ENCODE assay signal across 1 cellular context in the genomic region with DNA sequence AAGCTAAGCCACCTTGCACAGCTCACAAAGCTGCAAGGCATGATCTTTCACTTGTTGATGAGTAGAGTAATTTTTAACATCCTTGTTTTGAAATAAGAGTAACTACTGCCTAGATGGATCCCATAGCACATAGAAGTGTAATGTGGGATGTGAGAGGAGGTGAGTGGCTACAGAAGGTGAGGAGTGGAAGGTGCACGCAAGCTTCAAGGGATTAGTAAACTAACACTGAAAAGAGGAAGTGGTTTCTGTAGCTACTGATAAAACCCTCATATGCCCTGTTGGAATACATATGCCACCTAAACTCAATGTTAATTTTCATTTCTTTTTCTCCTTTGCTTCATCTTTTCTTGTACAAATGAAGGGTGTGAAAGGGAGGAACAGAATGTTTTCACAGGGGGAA.
TF ChIP-seq lines count a peak whose summit lies in the region.

No MANE protein-coding gene starts in this region.

TF ChIP-seq in K562, 482 proteins besides CTCF, POLR2A, EP300 and RAD21 (continued from another document and continues in another):
- TF ChIP-seq, protein P1, sequence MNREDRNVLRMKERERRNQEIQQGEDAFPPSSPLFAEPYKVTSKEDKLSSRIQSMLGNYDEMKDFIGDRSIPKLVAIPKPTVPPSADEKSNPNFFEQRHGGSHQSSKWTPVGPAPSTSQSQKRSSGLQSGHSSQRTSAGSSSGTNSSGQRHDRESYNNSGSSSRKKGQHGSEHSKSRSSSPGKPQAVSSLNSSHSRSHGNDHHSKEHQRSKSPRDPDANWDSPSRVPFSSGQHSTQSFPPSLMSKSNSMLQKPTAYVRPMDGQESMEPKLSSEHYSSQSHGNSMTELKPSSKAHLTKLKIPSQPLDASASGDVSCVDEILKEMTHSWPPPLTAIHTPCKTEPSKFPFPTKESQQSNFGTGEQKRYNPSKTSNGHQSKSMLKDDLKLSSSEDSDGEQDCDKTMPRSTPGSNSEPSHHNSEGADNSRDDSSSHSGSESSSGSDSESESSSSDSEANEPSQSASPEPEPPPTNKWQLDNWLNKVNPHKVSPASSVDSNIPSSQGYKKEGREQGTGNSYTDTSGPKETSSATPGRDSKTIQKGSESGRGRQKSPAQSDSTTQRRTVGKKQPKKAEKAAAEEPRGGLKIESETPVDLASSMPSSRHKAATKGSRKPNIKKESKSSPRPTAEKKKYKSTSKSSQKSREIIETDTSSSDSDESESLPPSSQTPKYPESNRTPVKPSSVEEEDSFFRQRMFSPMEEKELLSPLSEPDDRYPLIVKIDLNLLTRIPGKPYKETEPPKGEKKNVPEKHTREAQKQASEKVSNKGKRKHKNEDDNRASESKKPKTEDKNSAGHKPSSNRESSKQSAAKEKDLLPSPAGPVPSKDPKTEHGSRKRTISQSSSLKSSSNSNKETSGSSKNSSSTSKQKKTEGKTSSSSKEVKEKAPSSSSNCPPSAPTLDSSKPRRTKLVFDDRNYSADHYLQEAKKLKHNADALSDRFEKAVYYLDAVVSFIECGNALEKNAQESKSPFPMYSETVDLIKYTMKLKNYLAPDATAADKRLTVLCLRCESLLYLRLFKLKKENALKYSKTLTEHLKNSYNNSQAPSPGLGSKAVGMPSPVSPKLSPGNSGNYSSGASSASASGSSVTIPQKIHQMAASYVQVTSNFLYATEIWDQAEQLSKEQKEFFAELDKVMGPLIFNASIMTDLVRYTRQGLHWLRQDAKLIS (CRISPR knock-in tag; IDR thresholded peaks at IDR 0.05), result no peak
- TF ChIP-seq OTX1 (CRISPR knock-in tag; IDR thresholded peaks at IDR 0.05) (no peak), ZNF143 (CRISPR knock-in tag; IDR thresholded peaks at IDR 0.05) (no peak), CC2D1A (IDR thresholded peaks at IDR 0.05) (0 out of 2 replicates have a peak, but pooled peaks have one; percentile 49), LARP7 (IDR thresholded peaks at IDR 0.05) (no peak), CTBP1 (IDR thresholded peaks at IDR 0.05; ENCODE audit: borderline replicate concordance) (peak; percentile 78; the same call in 1 of the 2 replicates), NR4A1 (CRISPR knock-in tag; IDR thresholded peaks at IDR 0.05) (no peak), NR4A1 (tag; IDR thresholded peaks at IDR 0.05) (no peak), ARID1B (IDR thresholded peaks at IDR 0.05) (peak; percentile 83), CBFB (CRISPR knock-in tag; IDR thresholded peaks at IDR 0.05) (no peak), ZFPM2 (CRISPR knock-in tag; IDR thresholded peaks at IDR 0.05) (no peak), EP400 (IDR thresholded peaks at IDR 0.05) (no peak), ASH1L (IDR thresholded peaks at IDR 0.05; ENCODE audit: borderline replicate concordance, low read depth, partially characterized antibody) (no peak), ZNF408 (CRISPR knock-in tag; IDR thresholded peaks at IDR 0.05; ENCODE audit: low read depth) (no peak), RBM17 (IDR thresholded peaks at IDR 0.05; ENCODE audit: borderline replicate concordance, low read depth, low read length) (no peak), SLC30A9 (CRISPR knock-in tag; IDR thresholded peaks at IDR 0.05) (no peak), MTF1 (CRISPR knock-in tag; IDR thresholded peaks at IDR 0.05; ENCODE audit: borderline replicate concordance) (no peak), SMARCA4 (IDR thresholded peaks at IDR 0.05) (peak; percentile 92), NONO (IDR thresholded peaks at IDR 0.05; ENCODE audit: low read depth in 2 of 2, low read length in 1 of 2) (no peak), CBX5 (IDR thresholded peaks at IDR 0.05; ENCODE audit: borderline replicate concordance, low read depth) (no peak), SREBF1 (IDR thresholded peaks at IDR 0.05; ENCODE audit: borderline replicate concordance, low read depth, low read length) (no peak), TGIF2 (CRISPR knock-in tag; IDR thresholded peaks at IDR 0.05) (no peak), HDAC2 (IDR thresholded peaks at IDR 0.05) (peak; percentile 68; the same call in 1 of the 2 replicates), KHSRP (IDR thresholded peaks at IDR 0.05) (no peak), CBX2 (IDR thresholded peaks at IDR 0.05; ENCODE audit: insufficient read depth, low read length, poor library complexity, severe bottlenecking) (no peak)
- TF ChIP-seq, protein P2, sequence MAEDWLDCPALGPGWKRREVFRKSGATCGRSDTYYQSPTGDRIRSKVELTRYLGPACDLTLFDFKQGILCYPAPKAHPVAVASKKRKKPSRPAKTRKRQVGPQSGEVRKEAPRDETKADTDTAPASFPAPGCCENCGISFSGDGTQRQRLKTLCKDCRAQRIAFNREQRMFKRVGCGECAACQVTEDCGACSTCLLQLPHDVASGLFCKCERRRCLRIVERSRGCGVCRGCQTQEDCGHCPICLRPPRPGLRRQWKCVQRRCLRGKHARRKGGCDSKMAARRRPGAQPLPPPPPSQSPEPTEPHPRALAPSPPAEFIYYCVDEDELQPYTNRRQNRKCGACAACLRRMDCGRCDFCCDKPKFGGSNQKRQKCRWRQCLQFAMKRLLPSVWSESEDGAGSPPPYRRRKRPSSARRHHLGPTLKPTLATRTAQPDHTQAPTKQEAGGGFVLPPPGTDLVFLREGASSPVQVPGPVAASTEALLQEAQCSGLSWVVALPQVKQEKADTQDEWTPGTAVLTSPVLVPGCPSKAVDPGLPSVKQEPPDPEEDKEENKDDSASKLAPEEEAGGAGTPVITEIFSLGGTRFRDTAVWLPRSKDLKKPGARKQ (CRISPR knock-in tag; IDR thresholded peaks at IDR 0.05), result no peak
- TF ChIP-seq, protein P3, sequence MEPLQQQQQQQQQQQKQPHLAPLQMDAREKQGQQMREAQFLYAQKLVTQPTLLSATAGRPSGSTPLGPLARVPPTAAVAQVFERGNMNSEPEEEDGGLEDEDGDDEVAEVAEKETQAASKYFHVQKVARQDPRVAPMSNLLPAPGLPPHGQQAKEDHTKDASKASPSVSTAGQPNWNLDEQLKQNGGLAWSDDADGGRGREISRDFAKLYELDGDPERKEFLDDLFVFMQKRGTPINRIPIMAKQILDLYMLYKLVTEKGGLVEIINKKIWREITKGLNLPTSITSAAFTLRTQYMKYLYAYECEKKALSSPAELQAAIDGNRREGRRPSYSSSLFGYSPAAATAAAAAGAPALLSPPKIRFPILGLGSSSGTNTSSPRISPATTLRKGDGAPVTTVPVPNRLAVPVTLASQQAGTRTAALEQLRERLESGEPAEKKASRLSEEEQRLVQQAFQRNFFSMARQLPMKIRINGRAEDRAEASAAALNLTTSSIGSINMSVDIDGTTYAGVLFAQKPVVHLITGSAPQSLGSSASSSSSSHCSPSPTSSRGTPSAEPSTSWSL (CRISPR knock-in tag; IDR thresholded peaks at IDR 0.05; ENCODE audit: borderline replicate concordance), result no peak
- TF ChIP-seq, protein P4, sequence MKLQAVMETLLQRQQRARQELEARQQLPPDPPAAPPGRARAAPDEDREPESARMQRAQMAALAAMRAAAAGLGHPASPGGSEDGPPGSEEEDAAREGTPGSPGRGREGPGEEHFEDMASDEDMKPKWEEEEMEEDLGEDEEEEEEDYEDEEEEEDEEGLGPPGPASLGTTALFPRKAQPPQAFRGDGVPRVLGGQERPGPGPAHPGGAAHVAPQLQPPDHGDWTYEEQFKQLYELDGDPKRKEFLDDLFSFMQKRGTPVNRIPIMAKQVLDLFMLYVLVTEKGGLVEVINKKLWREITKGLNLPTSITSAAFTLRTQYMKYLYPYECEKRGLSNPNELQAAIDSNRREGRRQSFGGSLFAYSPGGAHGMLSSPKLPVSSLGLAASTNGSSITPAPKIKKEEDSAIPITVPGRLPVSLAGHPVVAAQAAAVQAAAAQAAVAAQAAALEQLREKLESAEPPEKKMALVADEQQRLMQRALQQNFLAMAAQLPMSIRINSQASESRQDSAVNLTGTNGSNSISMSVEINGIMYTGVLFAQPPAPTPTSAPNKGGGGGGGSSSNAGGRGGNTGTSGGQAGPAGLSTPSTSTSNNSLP (IDR thresholded peaks at IDR 0.05; ENCODE audit: borderline replicate concordance, low read depth, low read length), result 0 out of 2 replicates have a peak, but pooled peaks have one; percentile 37
- TF ChIP-seq, protein P5, sequence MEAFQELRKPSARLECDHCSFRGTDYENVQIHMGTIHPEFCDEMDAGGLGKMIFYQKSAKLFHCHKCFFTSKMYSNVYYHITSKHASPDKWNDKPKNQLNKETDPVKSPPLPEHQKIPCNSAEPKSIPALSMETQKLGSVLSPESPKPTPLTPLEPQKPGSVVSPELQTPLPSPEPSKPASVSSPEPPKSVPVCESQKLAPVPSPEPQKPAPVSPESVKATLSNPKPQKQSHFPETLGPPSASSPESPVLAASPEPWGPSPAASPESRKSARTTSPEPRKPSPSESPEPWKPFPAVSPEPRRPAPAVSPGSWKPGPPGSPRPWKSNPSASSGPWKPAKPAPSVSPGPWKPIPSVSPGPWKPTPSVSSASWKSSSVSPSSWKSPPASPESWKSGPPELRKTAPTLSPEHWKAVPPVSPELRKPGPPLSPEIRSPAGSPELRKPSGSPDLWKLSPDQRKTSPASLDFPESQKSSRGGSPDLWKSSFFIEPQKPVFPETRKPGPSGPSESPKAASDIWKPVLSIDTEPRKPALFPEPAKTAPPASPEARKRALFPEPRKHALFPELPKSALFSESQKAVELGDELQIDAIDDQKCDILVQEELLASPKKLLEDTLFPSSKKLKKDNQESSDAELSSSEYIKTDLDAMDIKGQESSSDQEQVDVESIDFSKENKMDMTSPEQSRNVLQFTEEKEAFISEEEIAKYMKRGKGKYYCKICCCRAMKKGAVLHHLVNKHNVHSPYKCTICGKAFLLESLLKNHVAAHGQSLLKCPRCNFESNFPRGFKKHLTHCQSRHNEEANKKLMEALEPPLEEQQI (IDR thresholded peaks at IDR 0.05), result peak; percentile 80
- TF ChIP-seq, protein P6, sequence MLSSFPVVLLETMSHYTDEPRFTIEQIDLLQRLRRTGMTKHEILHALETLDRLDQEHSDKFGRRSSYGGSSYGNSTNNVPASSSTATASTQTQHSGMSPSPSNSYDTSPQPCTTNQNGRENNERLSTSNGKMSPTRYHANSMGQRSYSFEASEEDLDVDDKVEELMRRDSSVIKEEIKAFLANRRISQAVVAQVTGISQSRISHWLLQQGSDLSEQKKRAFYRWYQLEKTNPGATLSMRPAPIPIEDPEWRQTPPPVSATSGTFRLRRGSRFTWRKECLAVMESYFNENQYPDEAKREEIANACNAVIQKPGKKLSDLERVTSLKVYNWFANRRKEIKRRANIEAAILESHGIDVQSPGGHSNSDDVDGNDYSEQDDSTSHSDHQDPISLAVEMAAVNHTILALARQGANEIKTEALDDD (IDR thresholded peaks at IDR 0.05), result peak; percentile 65
- TF ChIP-seq, protein P7, sequence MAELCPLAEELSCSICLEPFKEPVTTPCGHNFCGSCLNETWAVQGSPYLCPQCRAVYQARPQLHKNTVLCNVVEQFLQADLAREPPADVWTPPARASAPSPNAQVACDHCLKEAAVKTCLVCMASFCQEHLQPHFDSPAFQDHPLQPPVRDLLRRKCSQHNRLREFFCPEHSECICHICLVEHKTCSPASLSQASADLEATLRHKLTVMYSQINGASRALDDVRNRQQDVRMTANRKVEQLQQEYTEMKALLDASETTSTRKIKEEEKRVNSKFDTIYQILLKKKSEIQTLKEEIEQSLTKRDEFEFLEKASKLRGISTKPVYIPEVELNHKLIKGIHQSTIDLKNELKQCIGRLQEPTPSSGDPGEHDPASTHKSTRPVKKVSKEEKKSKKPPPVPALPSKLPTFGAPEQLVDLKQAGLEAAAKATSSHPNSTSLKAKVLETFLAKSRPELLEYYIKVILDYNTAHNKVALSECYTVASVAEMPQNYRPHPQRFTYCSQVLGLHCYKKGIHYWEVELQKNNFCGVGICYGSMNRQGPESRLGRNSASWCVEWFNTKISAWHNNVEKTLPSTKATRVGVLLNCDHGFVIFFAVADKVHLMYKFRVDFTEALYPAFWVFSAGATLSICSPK (IDR thresholded peaks at IDR 0.05; ENCODE audit: borderline replicate concordance), result no peak
- TF ChIP-seq, protein P8, sequence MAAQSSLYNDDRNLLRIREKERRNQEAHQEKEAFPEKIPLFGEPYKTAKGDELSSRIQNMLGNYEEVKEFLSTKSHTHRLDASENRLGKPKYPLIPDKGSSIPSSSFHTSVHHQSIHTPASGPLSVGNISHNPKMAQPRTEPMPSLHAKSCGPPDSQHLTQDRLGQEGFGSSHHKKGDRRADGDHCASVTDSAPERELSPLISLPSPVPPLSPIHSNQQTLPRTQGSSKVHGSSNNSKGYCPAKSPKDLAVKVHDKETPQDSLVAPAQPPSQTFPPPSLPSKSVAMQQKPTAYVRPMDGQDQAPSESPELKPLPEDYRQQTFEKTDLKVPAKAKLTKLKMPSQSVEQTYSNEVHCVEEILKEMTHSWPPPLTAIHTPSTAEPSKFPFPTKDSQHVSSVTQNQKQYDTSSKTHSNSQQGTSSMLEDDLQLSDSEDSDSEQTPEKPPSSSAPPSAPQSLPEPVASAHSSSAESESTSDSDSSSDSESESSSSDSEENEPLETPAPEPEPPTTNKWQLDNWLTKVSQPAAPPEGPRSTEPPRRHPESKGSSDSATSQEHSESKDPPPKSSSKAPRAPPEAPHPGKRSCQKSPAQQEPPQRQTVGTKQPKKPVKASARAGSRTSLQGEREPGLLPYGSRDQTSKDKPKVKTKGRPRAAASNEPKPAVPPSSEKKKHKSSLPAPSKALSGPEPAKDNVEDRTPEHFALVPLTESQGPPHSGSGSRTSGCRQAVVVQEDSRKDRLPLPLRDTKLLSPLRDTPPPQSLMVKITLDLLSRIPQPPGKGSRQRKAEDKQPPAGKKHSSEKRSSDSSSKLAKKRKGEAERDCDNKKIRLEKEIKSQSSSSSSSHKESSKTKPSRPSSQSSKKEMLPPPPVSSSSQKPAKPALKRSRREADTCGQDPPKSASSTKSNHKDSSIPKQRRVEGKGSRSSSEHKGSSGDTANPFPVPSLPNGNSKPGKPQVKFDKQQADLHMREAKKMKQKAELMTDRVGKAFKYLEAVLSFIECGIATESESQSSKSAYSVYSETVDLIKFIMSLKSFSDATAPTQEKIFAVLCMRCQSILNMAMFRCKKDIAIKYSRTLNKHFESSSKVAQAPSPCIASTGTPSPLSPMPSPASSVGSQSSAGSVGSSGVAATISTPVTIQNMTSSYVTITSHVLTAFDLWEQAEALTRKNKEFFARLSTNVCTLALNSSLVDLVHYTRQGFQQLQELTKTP (IDR thresholded peaks at IDR 0.05; ENCODE audit: low read depth in 1 of 2, partially characterized antibody in 2 of 2), result peak in 1 of 2 experiments; percentile 19
- TF ChIP-seq, protein P9, sequence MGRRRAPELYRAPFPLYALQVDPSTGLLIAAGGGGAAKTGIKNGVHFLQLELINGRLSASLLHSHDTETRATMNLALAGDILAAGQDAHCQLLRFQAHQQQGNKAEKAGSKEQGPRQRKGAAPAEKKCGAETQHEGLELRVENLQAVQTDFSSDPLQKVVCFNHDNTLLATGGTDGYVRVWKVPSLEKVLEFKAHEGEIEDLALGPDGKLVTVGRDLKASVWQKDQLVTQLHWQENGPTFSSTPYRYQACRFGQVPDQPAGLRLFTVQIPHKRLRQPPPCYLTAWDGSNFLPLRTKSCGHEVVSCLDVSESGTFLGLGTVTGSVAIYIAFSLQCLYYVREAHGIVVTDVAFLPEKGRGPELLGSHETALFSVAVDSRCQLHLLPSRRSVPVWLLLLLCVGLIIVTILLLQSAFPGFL (CRISPR knock-in tag; IDR thresholded peaks at IDR 0.05), result no peak
- TF ChIP-seq, protein P10, sequence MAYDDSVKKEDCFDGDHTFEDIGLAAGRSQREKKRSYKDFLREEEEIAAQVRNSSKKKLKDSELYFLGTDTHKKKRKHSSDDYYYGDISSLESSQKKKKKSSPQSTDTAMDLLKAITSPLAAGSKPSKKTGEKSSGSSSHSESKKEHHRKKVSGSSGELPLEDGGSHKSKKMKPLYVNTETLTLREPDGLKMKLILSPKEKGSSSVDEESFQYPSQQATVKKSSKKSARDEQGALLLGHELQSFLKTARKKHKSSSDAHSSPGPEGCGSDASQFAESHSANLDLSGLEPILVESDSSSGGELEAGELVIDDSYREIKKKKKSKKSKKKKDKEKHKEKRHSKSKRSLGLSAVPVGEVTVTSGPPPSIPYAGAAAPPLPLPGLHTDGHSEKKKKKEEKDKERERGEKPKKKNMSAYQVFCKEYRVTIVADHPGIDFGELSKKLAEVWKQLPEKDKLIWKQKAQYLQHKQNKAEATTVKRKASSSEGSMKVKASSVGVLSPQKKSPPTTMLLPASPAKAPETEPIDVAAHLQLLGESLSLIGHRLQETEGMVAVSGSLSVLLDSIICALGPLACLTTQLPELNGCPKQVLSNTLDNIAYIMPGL (CRISPR knock-in tag; IDR thresholded peaks at IDR 0.05), result no peak
